11 cellular contexts compared by ENCODE assay signal in the genomic region with DNA sequence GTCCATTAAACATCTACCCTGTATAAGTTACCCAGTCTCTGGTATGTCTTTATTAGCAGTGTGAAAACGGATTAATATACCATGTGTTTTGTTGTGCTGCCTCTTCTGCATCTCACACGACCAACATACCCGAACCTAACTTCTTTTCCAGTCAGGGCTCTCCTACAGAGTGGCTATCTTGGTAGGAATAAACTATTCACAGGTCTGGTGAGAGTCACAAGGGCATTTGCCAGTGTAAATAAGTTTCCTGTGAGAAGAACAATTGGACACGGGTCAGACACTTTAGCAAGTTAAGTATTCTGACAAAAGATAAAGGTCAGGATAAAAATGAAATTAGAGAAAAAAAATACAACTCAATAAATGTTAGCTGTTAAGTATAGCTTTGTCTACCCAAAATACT.
DNase-seq lines count a peak whose midpoint lies in the region; ATAC-seq, FAIRE-seq and TF ChIP-seq lines count a peak whose summit lies in the region.
"Had no signal": no experiment of that assay in that cellular context is flagged by ENCODE, and none has a peak within 500 bp of the region (broad histone marks: within the 10 kb centered on the region; RNA-seq: fewer than 3 reads in every experiment).

No MANE protein-coding gene starts in this region.

- H3K4me1 ChIP-seq in A549 (peaks cover 8% of the 10 kb centered on the region), muscle layer of duodenum (ENCODE audit: control insufficient read depth in 1 of 2, insufficient read depth in 2 of 2, low read length in 2 of 2) (peaks cover 5 to 8% of the 10 kb centered on the region in 2 donors)

- no peak for TF ChIP-seq RAD21 in A549 (conservative IDR thresholded peaks at IDR 0.05 in 1 of 2, IDR thresholded peaks at IDR 0.05 in 1 of 2)

- no peak overlapping the region for H3K4me2 ChIP-seq in A549

- TF ChIP-seq EP300 in A549 (IDR thresholded peaks at IDR 0.05), result no peak

- ATAC-seq in A549, result no peak
- ATAC-seq in HG02870 (IDR thresholded peaks at IDR 0.05; ENCODE audit: unreplicated experiment), result peak; percentile 0
- ATAC-seq: effector memory CD8-positive, alpha-beta T cell had no signal

- intact Hi-C loops in dorsolateral prefrontal cortex (cut with DNase I), result no loop called here

- DNase-seq in A549 (ENCODE audit: low read depth in 1 of 2, low spot score in 1 of 2), result no peak
- peak; percentile 26 for DNase-seq in choroid plexus epithelial cell (ENCODE audit: low read depth)
- DNase-seq in NCI-H2029 (lab: John Stamatoyannopoulos, UW), result no peak
- no peak for DNase-seq in dorsolateral prefrontal cortex
- DNase-seq in mucosa of gallbladder (ENCODE audit: low spot score), result no peak
- DNase-seq in GM19240 (ENCODE audit: insufficient read length, low spot score), result no peak
- DNase-seq: effector memory CD8-positive, alpha-beta T cell had no signal

- TF ChIP-seq POLR2A in A549 (IDR thresholded peaks at IDR 0.05; ENCODE audit: low read length), result no peak

- H3K27ac ChIP-seq in A549 (peak overlapping the region; percentile 61 to 78), muscle layer of duodenum (ENCODE audit: low read length) (peak overlapping the region; percentile 49), dorsolateral prefrontal cortex (peak overlapping the region in 27 of 59 donors; percentile 4 to 80 (median 42))

- no peaks in the 10 kb centered on the region for H3K27me3 ChIP-seq in muscle layer of duodenum (ENCODE audit: low read depth, low read length)
- H3K27me3 ChIP-seq in dorsolateral prefrontal cortex, result no peaks in the 10 kb centered on the region
- H3K27me3 ChIP-seq: BE2C had no signal

- CTCF ChIA-PET in A549 (lab: Yijun Ruan, JAX), result no interaction called here

- H3K36me3 ChIP-seq in muscle layer of duodenum (ENCODE audit: control insufficient read depth in 1 of 2, insufficient read depth in 2 of 2, low read length in 2 of 2), result no peaks in the 10 kb centered on the region
- H3K36me3 ChIP-seq: BE2C had no signal

- no peak overlapping the region for H3K4me3 ChIP-seq in A549
- no peak overlapping the region for H3K4me3 ChIP-seq in choroid plexus epithelial cell (ENCODE audit: low read depth, low read length)
- no peak overlapping the region for H3K4me3 ChIP-seq in muscle layer of duodenum (ENCODE audit: low read depth in 1 of 2, low read length in 2 of 2)
- no peak overlapping the region for H3K4me3 ChIP-seq in dorsolateral prefrontal cortex
- H3K4me3 ChIP-seq: lung had no signal

- TF ChIP-seq CTCF in A549 (IDR thresholded peaks at IDR 0.05) (no peak), choroid plexus epithelial cell (conservative IDR thresholded peaks at IDR 0.05; ENCODE audit: low read depth, low read length) (no peak), dorsolateral prefrontal cortex (IDR thresholded peaks at IDR 0.05 in 54 of 56, conservative IDR thresholded peaks at IDR 0.05 in 2 of 56; ENCODE audit: low read depth in 1 of 56, partially characterized antibody in 56 of 56) (no peak)

- WGBS in A549 (ENCODE audit: missing lambda C conversion rate), result 57% methylated on average over 4 of the region's 4 CpGs

- FAIRE-seq in A549 (lab: Jason Lieb, UNC), result no peak

- POLR2A ChIA-PET in A549 (lab: Yijun Ruan, JAX), result no interaction called here

- H3K9me3 ChIP-seq in A549 (peaks cover 13% of the 10 kb centered on the region; the same call in 2 of the 3 replicates), muscle layer of duodenum (ENCODE audit: control insufficient read depth in 1 of 2, low read length in 2 of 2) (no peaks in the 10 kb centered on the region)

TF ChIP-seq in A549, 52 proteins besides CTCF, POLR2A, EP300 and RAD21:
- no peak for TF ChIP-seq TP53 (CRISPR knock-in tag; IDR thresholded peaks at IDR 0.05)
